Comparison of ENCODE assay signal across 11 cellular contexts in genomic region chr7:137878333-137878961, GRCh38. TPM values are rescaled to one million over a fixed set of nuclear protein-coding genes. Genes with fewer than 3 reads are reported as not detected.
DNase-seq lines count a peak whose midpoint lies in the region; ATAC-seq and TF ChIP-seq lines count a peak whose summit lies in the region.
"Had no signal": no experiment of that assay in that cellular context is flagged by ENCODE, and none has a peak within 500 bp of the region (broad histone marks: within the 10 kb centered on the region; RNA-seq: fewer than 3 reads in every experiment).

No MANE protein-coding gene starts in this region.

- intact Hi-C loops in activated CD4-positive, alpha-beta T cell treated with anti-CD3 and anti-CD28 coated beads, Interleukin-2, amount 10 ng/mL, durations not matched to agents 24 days and 14 days (cut with micrococcal nuclease), result no loop called here
- intact Hi-C loops in activated CD4-positive, alpha-beta T cell treated with anti-CD3 and anti-CD28 coated beads for 36 hours (cut with DNase I, micrococcal nuclease), result no loop called here
- intact Hi-C loops in uterus (cut with DNase I; ENCODE audit: low total_unique reads), result no loop called here

- POLR2A ChIA-PET in activated CD4-positive, alpha-beta T cell treated with anti-CD3 and anti-CD28 coated beads for 36 hours (lab: Charles Lee), result no interaction called here

- peaks cover under 1% of the 10 kb centered on the region for H3K27me3 Mint-ChIP-seq in activated CD4-positive, alpha-beta T cell treated with anti-CD3 and anti-CD28 coated beads, Interleukin-2, amount 10 ng/mL, durations not matched to agents 24 days and 14 days
- no peaks in the 10 kb centered on the region for H3K27me3 Mint-ChIP-seq in activated CD4-positive, alpha-beta T cell treated with anti-CD3 and anti-CD28 coated beads for 36 hours
- H3K27me3 Mint-ChIP-seq in nephron progenitor cell (ENCODE audit: low read depth, poor library complexity), result no peaks in the 10 kb centered on the region

- CTCF ChIA-PET in activated CD4-positive, alpha-beta T cell treated with anti-CD3 and anti-CD28 coated beads for 36 hours (lab: Charles Lee), result interaction anchor here (1.4 kb wide), 1 partner anchor 10 kb away, joined by 6 read pairs; no protein-coding TSS in a partner anchor

- no peak for ATAC-seq in activated CD4-positive, alpha-beta T cell treated with anti-CD3 and anti-CD28 coated beads for 36 hours
- no peak for ATAC-seq in HG03354 (IDR thresholded peaks at IDR 0.05; ENCODE audit: poor library complexity, severe bottlenecking, unreplicated experiment)

- H3K27me3 ChIP-seq in uterus, result no peaks in the 10 kb centered on the region
- H3K27me3 ChIP-seq: tibial nerve had no signal

- peak overlapping the region; percentile 47 for H3K27ac Mint-ChIP-seq in activated CD4-positive, alpha-beta T cell treated with anti-CD3 and anti-CD28 coated beads, Interleukin-2, amount 10 ng/mL, durations not matched to agents 24 days and 14 days
- no peak overlapping the region for H3K27ac Mint-ChIP-seq in activated CD4-positive, alpha-beta T cell treated with anti-CD3 and anti-CD28 coated beads for 36 hours
- H3K27ac Mint-ChIP-seq in nephron progenitor cell, result peak overlapping the region; percentile 31

- H3K36me3 ChIP-seq in uterus, result no peaks in the 10 kb centered on the region

- H3K4me3 ChIP-seq in fibroblast of mammary gland (ENCODE audit: control insufficient read depth, low read depth, low read length), result no peak overlapping the region
- H3K4me3 ChIP-seq in uterus, result no peak overlapping the region
- H3K4me3 ChIP-seq: tibial nerve had no signal

- H3K9me3 ChIP-seq in uterus, result no peaks in the 10 kb centered on the region

- peaks cover 51% of the 10 kb centered on the region for H3K36me3 Mint-ChIP-seq in activated CD4-positive, alpha-beta T cell treated with anti-CD3 and anti-CD28 coated beads, Interleukin-2, amount 10 ng/mL, durations not matched to agents 24 days and 14 days (ENCODE audit: low read depth)
- H3K36me3 Mint-ChIP-seq in activated CD4-positive, alpha-beta T cell treated with anti-CD3 and anti-CD28 coated beads for 36 hours (ENCODE audit: low read depth), result peaks cover 48% of the 10 kb centered on the region
- H3K36me3 Mint-ChIP-seq in nephron progenitor cell (ENCODE audit: low read depth), result peaks cover 92% of the 10 kb centered on the region

- H3K4me3 Mint-ChIP-seq in activated CD4-positive, alpha-beta T cell treated with anti-CD3 and anti-CD28 coated beads, Interleukin-2, amount 10 ng/mL, durations not matched to agents 24 days and 14 days, result no peak overlapping the region
- H3K4me3 Mint-ChIP-seq in activated CD4-positive, alpha-beta T cell treated with anti-CD3 and anti-CD28 coated beads for 36 hours, result no peak overlapping the region
- no peak overlapping the region for H3K4me3 Mint-ChIP-seq in nephron progenitor cell

- H3K9me3 Mint-ChIP-seq in activated CD4-positive, alpha-beta T cell treated with anti-CD3 and anti-CD28 coated beads, Interleukin-2, amount 10 ng/mL, durations not matched to agents 24 days and 14 days, result no peaks in the 10 kb centered on the region
- no peaks in the 10 kb centered on the region for H3K9me3 Mint-ChIP-seq in activated CD4-positive, alpha-beta T cell treated with anti-CD3 and anti-CD28 coated beads for 36 hours (ENCODE audit: low read depth)
- H3K9me3 Mint-ChIP-seq in nephron progenitor cell, result peaks cover 29% of the 10 kb centered on the region

- TF ChIP-seq POLR2A in uterus (IDR thresholded peaks at IDR 0.05), result no peak

- TF ChIP-seq CTCF in fibroblast of mammary gland (conservative IDR thresholded peaks at IDR 0.05; ENCODE audit: control insufficient read depth, insufficient read depth, low read depth, low read length) (no peak), nephron progenitor cell (IDR thresholded peaks at IDR 0.05) (no peak), uterus (IDR thresholded peaks at IDR 0.05) (no peak)

- DNase-seq in activated CD4-positive, alpha-beta T cell treated with anti-CD3 and anti-CD28 coated beads, Interleukin-2, amount 10 ng/mL, durations not matched to agents 24 days and 14 days, result no peak
- no peak for DNase-seq in activated CD4-positive, alpha-beta T cell treated with anti-CD3 and anti-CD28 coated beads for 36 hours
- DNase-seq in fibroblast of mammary gland (ENCODE audit: low read depth), result peak; percentile 72
- DNase-seq in nephron progenitor cell, result no peak
- DNase-seq in uterus, result peak; percentile 85 to 89
- DNase-seq in HuH-7.5 (ENCODE audit: low spot score), result no peak
- no peak for DNase-seq in NCI-H524 treated with DMSO at 0.1 percent for 48 hours (lab: John Stamatoyannopoulos, UW)
- DNase-seq: NCI-H146, SIG-M5 had no signal

- H3K4me1 Mint-ChIP-seq in activated CD4-positive, alpha-beta T cell treated with anti-CD3 and anti-CD28 coated beads, Interleukin-2, amount 10 ng/mL, durations not matched to agents 24 days and 14 days, result peaks cover 21% of the 10 kb centered on the region
- H3K4me1 Mint-ChIP-seq in activated CD4-positive, alpha-beta T cell treated with anti-CD3 and anti-CD28 coated beads for 36 hours, result peaks cover 24% of the 10 kb centered on the region
- H3K4me1 Mint-ChIP-seq in nephron progenitor cell, result peaks cover 53% of the 10 kb centered on the region

- peaks cover 0 to 13% of the 10 kb centered on the region in 2 donors for H3K4me1 ChIP-seq in uterus

- H3K27ac ChIP-seq in uterus, result peak overlapping the region; percentile 79 to 82

RNA-seq across cellular contexts. Expression of gene DGKI, which starts 31.7 kb away (rescaled TPM):
- 16.2 and 21.4 TPM in 2 replicates for total RNA-seq in activated CD4-positive, alpha-beta T cell treated with anti-CD3 and anti-CD28 coated beads, Interleukin-2, amount 10 ng/mL, durations not matched to agents 24 days and 14 days
- 1 to 10 TPM; 2.9 to 3.0 TPM for total RNA-seq in activated CD4-positive, alpha-beta T cell treated with anti-CD3 and anti-CD28 coated beads for 36 hours
- 1 to 10 TPM; 1.0 to 8.5 (median 4.1) TPM for total RNA-seq in uterus

Comparison
In these comparisons a context has a peak if more than half of its experiments do, and no peak if none do; other contexts are left out.
1. DNase-seq: peak in fibroblast of mammary gland (single experiment) and uterus (2 of 2); none in activated CD4-positive, alpha-beta T cell treated with anti-CD3 and anti-CD28 coated beads, Interleukin-2, amount 10 ng/mL, durations not matched to agents 24 days and 14 days (single experiment), activated CD4-positive, alpha-beta T cell treated with anti-CD3 and anti-CD28 coated beads for 36 hours (single experiment), nephron progenitor cell (single experiment), HuH-7.5 (single experiment) and NCI-H524 treated with DMSO at 0.1 percent for 48 hours (single experiment).